ENCODE assay signal across 1 cellular context in the genomic region with DNA sequence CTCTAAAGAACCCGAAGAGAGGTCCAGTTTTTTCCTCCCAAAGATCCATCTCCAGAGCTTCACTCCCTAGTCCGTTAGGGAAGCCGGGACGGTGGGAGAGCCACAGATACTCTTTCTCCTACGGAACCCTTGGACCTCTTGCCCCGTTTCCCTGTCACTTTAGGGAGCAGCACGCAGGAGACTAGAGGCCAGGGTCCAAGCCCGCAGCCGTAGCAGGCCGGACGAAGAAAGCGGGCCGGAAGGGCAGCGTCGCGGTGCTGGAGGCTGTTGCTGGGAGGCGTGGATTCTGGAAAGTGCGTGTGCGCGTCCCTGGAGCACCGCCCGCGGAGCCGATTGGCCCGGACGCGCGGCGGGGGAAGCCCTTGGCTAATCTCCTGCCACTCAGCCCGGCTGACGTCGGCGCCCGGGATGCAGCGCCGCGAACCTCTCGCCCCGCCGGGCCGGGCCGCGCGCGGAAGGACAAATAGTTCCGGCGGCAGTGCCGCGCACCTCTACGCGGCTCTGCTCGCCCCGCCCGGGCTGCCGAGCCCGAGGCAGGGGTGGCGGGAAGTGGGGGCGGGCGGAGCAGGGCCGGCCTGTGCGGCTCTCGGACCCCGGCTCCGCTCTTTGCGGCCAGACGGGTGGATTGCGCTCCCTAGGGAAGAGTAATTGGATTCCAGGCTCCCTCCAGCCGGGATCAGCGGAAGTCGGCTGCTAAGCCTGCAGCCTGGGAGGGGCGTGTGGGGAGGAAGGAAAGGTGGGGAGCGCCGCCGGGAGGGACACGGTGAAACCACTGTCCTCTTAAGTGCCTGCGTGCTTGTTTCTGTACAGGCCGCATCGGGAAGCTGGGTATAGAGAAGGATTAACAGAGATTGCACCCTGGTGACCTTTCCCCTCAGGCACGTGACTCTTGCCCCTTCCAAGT.
TF ChIP-seq lines count a peak whose summit lies in the region.

No MANE protein-coding gene starts in this region.

TF ChIP-seq in HepG2, 621 proteins besides CTCF, POLR2A, EP300 and RAD21 (continued from another document and continues in another):
- TF ChIP-seq, protein P1, sequence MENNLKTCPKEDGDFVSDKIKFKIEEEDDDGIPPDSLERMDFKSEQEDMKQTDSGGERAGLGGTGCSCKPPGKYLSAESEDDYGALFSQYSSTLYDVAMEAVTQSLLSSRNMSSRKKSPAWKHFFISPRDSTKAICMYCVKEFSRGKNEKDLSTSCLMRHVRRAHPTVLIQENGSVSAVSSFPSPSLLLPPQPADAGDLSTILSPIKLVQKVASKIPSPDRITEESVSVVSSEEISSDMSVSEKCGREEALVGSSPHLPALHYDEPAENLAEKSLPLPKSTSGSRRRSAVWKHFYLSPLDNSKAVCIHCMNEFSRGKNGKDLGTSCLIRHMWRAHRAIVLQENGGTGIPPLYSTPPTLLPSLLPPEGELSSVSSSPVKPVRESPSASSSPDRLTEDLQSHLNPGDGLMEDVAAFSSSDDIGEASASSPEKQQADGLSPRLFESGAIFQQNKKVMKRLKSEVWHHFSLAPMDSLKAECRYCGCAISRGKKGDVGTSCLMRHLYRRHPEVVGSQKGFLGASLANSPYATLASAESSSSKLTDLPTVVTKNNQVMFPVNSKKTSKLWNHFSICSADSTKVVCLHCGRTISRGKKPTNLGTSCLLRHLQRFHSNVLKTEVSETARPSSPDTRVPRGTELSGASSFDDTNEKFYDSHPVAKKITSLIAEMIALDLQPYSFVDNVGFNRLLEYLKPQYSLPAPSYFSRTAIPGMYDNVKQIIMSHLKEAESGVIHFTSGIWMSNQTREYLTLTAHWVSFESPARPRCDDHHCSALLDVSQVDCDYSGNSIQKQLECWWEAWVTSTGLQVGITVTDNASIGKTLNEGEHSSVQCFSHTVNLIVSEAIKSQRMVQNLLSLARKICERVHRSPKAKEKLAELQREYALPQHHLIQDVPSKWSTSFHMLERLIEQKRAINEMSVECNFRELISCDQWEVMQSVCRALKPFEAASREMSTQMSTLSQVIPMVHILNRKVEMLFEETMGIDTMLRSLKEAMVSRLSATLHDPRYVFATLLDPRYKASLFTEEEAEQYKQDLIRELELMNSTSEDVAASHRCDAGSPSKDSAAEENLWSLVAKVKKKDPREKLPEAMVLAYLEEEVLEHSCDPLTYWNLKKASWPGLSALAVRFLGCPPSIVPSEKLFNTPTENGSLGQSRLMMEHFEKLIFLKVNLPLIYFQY (CRISPR knock-in tag; IDR thresholded peaks at IDR 0.05; ENCODE audit: borderline replicate concordance): peak; percentile 98
- TF ChIP-seq, protein P2, sequence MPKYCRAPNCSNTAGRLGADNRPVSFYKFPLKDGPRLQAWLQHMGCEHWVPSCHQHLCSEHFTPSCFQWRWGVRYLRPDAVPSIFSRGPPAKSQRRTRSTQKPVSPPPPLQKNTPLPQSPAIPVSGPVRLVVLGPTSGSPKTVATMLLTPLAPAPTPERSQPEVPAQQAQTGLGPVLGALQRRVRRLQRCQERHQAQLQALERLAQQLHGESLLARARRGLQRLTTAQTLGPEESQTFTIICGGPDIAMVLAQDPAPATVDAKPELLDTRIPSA (CRISPR knock-in tag; IDR thresholded peaks at IDR 0.05; ENCODE audit: borderline replicate concordance): peak; percentile 78
- TF ChIP-seq GPN1 (CRISPR knock-in tag; IDR thresholded peaks at IDR 0.05; ENCODE audit: borderline replicate concordance): 0 out of 2 replicates have a peak, but pooled peaks have one; percentile 62
- peak; percentile 92 for TF ChIP-seq ZFX (CRISPR knock-in tag; IDR thresholded peaks at IDR 0.05; ENCODE audit: low read depth)
- peak; percentile 78 for TF ChIP-seq PHF20 (CRISPR knock-in tag; IDR thresholded peaks at IDR 0.05)
- no peak for TF ChIP-seq ATAD3A (CRISPR knock-in tag; IDR thresholded peaks at IDR 0.05)
- peak; percentile 64 for TF ChIP-seq JARID2 (CRISPR knock-in tag; IDR thresholded peaks at IDR 0.05; ENCODE audit: insufficient replicate concordance)
- TF ChIP-seq TRIM24 (CRISPR knock-in tag; IDR thresholded peaks at IDR 0.05): no peak
- TF ChIP-seq, protein P3, sequence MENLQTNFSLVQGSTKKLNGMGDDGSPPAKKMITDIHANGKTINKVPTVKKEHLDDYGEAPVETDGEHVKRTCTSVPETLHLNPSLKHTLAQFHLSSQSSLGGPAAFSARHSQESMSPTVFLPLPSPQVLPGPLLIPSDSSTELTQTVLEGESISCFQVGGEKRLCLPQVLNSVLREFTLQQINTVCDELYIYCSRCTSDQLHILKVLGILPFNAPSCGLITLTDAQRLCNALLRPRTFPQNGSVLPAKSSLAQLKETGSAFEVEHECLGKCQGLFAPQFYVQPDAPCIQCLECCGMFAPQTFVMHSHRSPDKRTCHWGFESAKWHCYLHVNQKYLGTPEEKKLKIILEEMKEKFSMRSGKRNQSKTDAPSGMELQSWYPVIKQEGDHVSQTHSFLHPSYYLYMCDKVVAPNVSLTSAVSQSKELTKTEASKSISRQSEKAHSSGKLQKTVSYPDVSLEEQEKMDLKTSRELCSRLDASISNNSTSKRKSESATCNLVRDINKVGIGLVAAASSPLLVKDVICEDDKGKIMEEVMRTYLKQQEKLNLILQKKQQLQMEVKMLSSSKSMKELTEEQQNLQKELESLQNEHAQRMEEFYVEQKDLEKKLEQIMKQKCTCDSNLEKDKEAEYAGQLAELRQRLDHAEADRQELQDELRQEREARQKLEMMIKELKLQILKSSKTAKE (CRISPR knock-in tag; IDR thresholded peaks at IDR 0.05; ENCODE audit: borderline replicate concordance): peak; percentile 63; the same call in 1 of the 2 replicates
- TF ChIP-seq PAWR (CRISPR knock-in tag; IDR thresholded peaks at IDR 0.05; ENCODE audit: borderline replicate concordance): no peak; the same call in 1 of the 2 replicates
- TF ChIP-seq ARNT2 (CRISPR knock-in tag; IDR thresholded peaks at IDR 0.05; ENCODE audit: low read depth): peak; percentile 93
- TF ChIP-seq, protein P4, sequence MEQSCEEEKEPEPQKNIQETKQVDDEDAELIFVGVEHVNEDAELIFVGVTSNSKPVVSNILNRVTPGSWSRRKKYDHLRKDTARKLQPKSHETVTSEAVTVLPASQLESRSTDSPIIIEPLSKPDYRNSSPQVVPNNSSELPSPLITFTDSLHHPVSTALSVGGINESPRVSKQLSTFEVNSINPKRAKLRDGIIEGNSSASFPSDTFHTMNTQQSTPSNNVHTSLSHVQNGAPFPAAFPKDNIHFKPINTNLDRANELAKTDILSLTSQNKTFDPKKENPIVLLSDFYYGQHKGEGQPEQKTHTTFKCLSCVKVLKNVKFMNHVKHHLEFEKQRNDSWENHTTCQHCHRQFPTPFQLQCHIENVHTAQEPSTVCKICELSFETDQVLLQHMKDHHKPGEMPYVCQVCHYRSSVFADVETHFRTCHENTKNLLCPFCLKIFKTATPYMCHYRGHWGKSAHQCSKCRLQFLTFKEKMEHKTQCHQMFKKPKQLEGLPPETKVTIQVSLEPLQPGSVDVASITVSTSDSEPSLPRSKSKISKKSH (CRISPR knock-in tag; IDR thresholded peaks at IDR 0.05; ENCODE audit: borderline replicate concordance): peak; percentile 94
- TF ChIP-seq, protein P5, sequence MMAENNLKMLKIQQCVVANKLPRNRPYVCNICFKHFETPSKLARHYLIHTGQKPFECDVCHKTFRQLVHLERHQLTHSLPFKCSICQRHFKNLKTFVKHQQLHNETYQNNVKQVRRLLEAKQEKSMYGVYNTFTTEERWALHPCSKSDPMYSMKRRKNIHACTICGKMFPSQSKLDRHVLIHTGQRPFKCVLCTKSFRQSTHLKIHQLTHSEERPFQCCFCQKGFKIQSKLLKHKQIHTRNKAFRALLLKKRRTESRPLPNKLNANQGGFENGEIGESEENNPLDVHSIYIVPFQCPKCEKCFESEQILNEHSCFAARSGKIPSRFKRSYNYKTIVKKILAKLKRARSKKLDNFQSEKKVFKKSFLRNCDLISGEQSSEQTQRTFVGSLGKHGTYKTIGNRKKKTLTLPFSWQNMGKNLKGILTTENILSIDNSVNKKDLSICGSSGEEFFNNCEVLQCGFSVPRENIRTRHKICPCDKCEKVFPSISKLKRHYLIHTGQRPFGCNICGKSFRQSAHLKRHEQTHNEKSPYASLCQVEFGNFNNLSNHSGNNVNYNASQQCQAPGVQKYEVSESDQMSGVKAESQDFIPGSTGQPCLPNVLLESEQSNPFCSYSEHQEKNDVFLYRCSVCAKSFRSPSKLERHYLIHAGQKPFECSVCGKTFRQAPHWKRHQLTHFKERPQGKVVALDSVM (CRISPR knock-in tag; IDR thresholded peaks at IDR 0.05): peak; percentile 88
- TF ChIP-seq GABPB1 (CRISPR knock-in tag; IDR thresholded peaks at IDR 0.05): peak; percentile 94
- TF ChIP-seq HOXA5 (CRISPR knock-in tag; IDR thresholded peaks at IDR 0.05): peak; percentile 75
- TF ChIP-seq PITX1 (CRISPR knock-in tag; IDR thresholded peaks at IDR 0.05): peak; percentile 77
- peak; percentile 57 for TF ChIP-seq FOXO1 (CRISPR knock-in tag; IDR thresholded peaks at IDR 0.05)
- TF ChIP-seq, protein P6, sequence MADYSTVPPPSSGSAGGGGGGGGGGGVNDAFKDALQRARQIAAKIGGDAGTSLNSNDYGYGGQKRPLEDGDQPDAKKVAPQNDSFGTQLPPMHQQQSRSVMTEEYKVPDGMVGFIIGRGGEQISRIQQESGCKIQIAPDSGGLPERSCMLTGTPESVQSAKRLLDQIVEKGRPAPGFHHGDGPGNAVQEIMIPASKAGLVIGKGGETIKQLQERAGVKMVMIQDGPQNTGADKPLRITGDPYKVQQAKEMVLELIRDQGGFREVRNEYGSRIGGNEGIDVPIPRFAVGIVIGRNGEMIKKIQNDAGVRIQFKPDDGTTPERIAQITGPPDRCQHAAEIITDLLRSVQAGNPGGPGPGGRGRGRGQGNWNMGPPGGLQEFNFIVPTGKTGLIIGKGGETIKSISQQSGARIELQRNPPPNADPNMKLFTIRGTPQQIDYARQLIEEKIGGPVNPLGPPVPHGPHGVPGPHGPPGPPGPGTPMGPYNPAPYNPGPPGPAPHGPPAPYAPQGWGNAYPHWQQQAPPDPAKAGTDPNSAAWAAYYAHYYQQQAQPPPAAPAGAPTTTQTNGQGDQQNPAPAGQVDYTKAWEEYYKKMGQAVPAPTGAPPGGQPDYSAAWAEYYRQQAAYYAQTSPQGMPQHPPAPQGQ (CRISPR knock-in tag; IDR thresholded peaks at IDR 0.05; ENCODE audit: borderline replicate concordance): no peak
- no peak for TF ChIP-seq ZNF282 (IDR thresholded peaks at IDR 0.05; ENCODE audit: partially characterized antibody)
- TF ChIP-seq NCOR1 (IDR thresholded peaks at IDR 0.05; ENCODE audit: borderline replicate concordance, low read length): peak; percentile 31; the same call in 1 of the 2 replicates
- no peak; the same call in 1 of the 2 replicates for TF ChIP-seq ZNF337 (CRISPR knock-in tag; IDR thresholded peaks at IDR 0.05; ENCODE audit: borderline replicate concordance, low read depth)
- peak; percentile 15; the same call in 1 of the 2 replicates for TF ChIP-seq DNMT3B (CRISPR knock-in tag; conservative IDR thresholded peaks at IDR 0.05)
- 0 out of 2 replicates have a peak, but pooled peaks have one; percentile 59 for TF ChIP-seq ZFP1 (CRISPR knock-in tag; IDR thresholded peaks at IDR 0.05)
- TF ChIP-seq, protein P7, sequence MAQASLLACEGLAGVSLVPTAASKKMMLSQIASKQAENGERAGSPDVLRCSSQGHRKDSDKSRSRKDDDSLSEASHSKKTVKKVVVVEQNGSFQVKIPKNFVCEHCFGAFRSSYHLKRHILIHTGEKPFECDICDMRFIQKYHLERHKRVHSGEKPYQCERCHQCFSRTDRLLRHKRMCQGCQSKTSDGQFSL (CRISPR knock-in tag; IDR thresholded peaks at IDR 0.05): 0 out of 2 replicates have a peak, but pooled peaks have one; percentile 16
- peak; percentile 87 for TF ChIP-seq ZNF761 (CRISPR knock-in tag; conservative IDR thresholded peaks at IDR 0.05)
- peak; percentile 58; the same call in 1 of the 2 replicates for TF ChIP-seq ZNF552 (CRISPR knock-in tag; IDR thresholded peaks at IDR 0.05; ENCODE audit: borderline replicate concordance)
- TF ChIP-seq ATF1 (CRISPR knock-in tag; IDR thresholded peaks at IDR 0.05): peak; percentile 68; the same call in 1 of the 2 replicates
- TF ChIP-seq ZBTB20 (CRISPR knock-in tag; IDR thresholded peaks at IDR 0.05; ENCODE audit: borderline replicate concordance, low read depth): no peak
- peak; percentile 59 for TF ChIP-seq MED8 (CRISPR knock-in tag; IDR thresholded peaks at IDR 0.05; ENCODE audit: insufficient replicate concordance)
- TF ChIP-seq, protein P8, sequence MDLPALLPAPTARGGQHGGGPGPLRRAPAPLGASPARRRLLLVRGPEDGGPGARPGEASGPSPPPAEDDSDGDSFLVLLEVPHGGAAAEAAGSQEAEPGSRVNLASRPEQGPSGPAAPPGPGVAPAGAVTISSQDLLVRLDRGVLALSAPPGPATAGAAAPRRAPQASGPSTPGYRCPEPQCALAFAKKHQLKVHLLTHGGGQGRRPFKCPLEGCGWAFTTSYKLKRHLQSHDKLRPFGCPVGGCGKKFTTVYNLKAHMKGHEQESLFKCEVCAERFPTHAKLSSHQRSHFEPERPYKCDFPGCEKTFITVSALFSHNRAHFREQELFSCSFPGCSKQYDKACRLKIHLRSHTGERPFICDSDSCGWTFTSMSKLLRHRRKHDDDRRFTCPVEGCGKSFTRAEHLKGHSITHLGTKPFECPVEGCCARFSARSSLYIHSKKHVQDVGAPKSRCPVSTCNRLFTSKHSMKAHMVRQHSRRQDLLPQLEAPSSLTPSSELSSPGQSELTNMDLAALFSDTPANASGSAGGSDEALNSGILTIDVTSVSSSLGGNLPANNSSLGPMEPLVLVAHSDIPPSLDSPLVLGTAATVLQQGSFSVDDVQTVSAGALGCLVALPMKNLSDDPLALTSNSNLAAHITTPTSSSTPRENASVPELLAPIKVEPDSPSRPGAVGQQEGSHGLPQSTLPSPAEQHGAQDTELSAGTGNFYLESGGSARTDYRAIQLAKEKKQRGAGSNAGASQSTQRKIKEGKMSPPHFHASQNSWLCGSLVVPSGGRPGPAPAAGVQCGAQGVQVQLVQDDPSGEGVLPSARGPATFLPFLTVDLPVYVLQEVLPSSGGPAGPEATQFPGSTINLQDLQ (CRISPR knock-in tag; IDR thresholded peaks at IDR 0.05): no peak; the same call in 1 of the 2 replicates
- peak; percentile 19; the same call in 1 of the 2 replicates for TF ChIP-seq NFIC (IDR thresholded peaks at IDR 0.05; ENCODE audit: low read length)
- no peak for TF ChIP-seq ZKSCAN8 (CRISPR knock-in tag; IDR thresholded peaks at IDR 0.05; ENCODE audit: borderline replicate concordance)
- TF ChIP-seq ZFP36 (IDR thresholded peaks at IDR 0.05; ENCODE audit: borderline replicate concordance, low read depth, low read length, partially characterized antibody): no peak
- TF ChIP-seq ZNF879 (CRISPR knock-in tag; IDR thresholded peaks at IDR 0.05): peak; percentile 90; the same call in 1 of the 2 replicates
- peak; percentile 16; the same call in 1 of the 2 replicates for TF ChIP-seq ZNF230 (CRISPR knock-in tag; IDR thresholded peaks at IDR 0.05)
- peak; percentile 83 for TF ChIP-seq CCDC6 (CRISPR knock-in tag; IDR thresholded peaks at IDR 0.05)
- peak; percentile 78 for TF ChIP-seq MED1 (CRISPR knock-in tag; IDR thresholded peaks at IDR 0.05)
- TF ChIP-seq ZBTB7B (CRISPR knock-in tag; IDR thresholded peaks at IDR 0.05): peak; percentile 73
- TF ChIP-seq, protein P9, sequence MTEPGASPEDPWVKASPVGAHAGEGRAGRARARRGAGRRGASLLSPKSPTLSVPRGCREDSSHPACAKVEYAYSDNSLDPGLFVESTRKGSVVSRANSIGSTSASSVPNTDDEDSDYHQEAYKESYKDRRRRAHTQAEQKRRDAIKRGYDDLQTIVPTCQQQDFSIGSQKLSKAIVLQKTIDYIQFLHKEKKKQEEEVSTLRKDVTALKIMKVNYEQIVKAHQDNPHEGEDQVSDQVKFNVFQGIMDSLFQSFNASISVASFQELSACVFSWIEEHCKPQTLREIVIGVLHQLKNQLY (CRISPR knock-in tag; IDR thresholded peaks at IDR 0.05): peak; percentile 51; the same call in 1 of the 2 replicates
- TF ChIP-seq ATM (IDR thresholded peaks at IDR 0.05; ENCODE audit: borderline replicate concordance): no peak
- TF ChIP-seq ZBTB1 (CRISPR knock-in tag; IDR thresholded peaks at IDR 0.05; ENCODE audit: borderline replicate concordance): peak; percentile 91
